In the genomic region with DNA sequence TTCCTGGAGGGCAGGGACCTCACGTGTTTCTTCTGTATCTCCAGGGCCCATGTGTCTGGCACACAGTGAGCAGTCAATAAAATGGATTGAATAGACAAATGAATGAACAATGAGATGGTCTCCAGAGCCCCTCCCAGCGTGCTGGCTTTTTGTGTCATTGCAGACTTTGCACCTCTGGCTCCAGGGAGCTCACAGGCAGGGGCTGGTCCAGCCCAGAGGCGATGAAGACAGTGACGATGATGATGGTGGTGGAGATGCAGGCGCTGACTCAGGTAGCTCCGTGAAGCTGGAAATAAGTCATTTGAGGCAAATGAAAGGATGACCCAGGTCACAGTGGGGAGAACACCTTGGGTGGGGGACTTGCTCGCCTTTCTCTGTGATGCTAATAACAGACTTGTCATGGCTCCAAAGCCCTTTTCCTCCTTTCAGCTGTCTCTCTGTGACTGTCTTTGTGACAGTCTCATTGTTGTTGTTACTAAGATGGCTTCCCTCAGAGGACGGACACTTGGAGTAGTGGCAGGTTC, we compare ENCODE assay signal across 1 cellular context.
TF ChIP-seq lines count a peak whose summit lies in the region.

No MANE protein-coding gene starts in this region.

TF ChIP-seq in IMR-90, 13 proteins besides CTCF, POLR2A, EP300 and RAD21 (continued from another document):
- TF ChIP-seq, protein P1, sequence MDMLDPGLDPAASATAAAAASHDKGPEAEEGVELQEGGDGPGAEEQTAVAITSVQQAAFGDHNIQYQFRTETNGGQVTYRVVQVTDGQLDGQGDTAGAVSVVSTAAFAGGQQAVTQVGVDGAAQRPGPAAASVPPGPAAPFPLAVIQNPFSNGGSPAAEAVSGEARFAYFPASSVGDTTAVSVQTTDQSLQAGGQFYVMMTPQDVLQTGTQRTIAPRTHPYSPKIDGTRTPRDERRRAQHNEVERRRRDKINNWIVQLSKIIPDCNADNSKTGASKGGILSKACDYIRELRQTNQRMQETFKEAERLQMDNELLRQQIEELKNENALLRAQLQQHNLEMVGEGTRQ (IDR thresholded peaks at IDR 0.05; ENCODE audit: low read depth, low read length): no peak
- TF ChIP-seq NFE2L2 (IDR thresholded peaks at IDR 0.05; ENCODE audit: low read depth, low read length) (no peak), RFX5 (IDR thresholded peaks at IDR 0.05; ENCODE audit: low read depth, low read length) (no peak), MXI1 (IDR thresholded peaks at IDR 0.05; ENCODE audit: borderline replicate concordance, low read depth, low read length) (no peak), SMC3 (IDR thresholded peaks at IDR 0.05; ENCODE audit: low read depth, low read length) (no peak), CEBPB (IDR thresholded peaks at IDR 0.05; ENCODE audit: low read depth, low read length) (no peak), MAZ (IDR thresholded peaks at IDR 0.05; ENCODE audit: borderline replicate concordance, low read depth, low read length) (no peak), FOS (IDR thresholded peaks at IDR 0.05; ENCODE audit: low read depth, low read length) (no peak), RCOR1 (IDR thresholded peaks at IDR 0.05; ENCODE audit: insufficient replicate concordance, low read length) (no peak), CHD1 (IDR thresholded peaks at IDR 0.05; ENCODE audit: low read depth, low read length) (no peak)
- TF ChIP-seq, protein P2, sequence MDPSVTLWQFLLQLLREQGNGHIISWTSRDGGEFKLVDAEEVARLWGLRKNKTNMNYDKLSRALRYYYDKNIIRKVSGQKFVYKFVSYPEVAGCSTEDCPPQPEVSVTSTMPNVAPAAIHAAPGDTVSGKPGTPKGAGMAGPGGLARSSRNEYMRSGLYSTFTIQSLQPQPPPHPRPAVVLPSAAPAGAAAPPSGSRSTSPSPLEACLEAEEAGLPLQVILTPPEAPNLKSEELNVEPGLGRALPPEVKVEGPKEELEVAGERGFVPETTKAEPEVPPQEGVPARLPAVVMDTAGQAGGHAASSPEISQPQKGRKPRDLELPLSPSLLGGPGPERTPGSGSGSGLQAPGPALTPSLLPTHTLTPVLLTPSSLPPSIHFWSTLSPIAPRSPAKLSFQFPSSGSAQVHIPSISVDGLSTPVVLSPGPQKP (IDR thresholded peaks at IDR 0.05; ENCODE audit: borderline replicate concordance, low read depth, low read length): no peak
